8 cellular contexts compared by ENCODE assay signal in genomic region chr19:19930417-19930816, GRCh38. TPM values are rescaled to one million over a fixed set of nuclear protein-coding genes. Genes with fewer than 3 reads are reported as not detected.
DNase-seq lines count a peak whose midpoint lies in the region; ATAC-seq and TF ChIP-seq lines count a peak whose summit lies in the region.
"Not testable (repeated sequence)": the region's sequence is repeated elsewhere in the genome, so short reads cannot be mapped to it uniquely, and the experiment has no call there.

No MANE protein-coding gene starts in this region.

- H3K79me2 ChIP-seq in Loucy (ENCODE audit: insufficient read depth, low read length) = not testable (repeated sequence)

- not testable (repeated sequence) for H3K4me2 ChIP-seq in Loucy (ENCODE audit: low read depth, low read length, poor library complexity, severe bottlenecking)

- not testable (repeated sequence) for H3K27ac ChIP-seq in CD8-positive, alpha-beta memory T cell (ENCODE audit: low read depth, low read length); substantia nigra (ENCODE audit: low read depth, low read length, poor library complexity, severe bottlenecking)

- peaks cover 22% of the 10 kb centered on the region for H3K9me3 ChIP-seq in CD8-positive, alpha-beta memory T cell (ENCODE audit: low read length)
- H3K9me3 ChIP-seq in Loucy (ENCODE audit: insufficient read depth, low read depth, low read length) = peaks cover 41% of the 10 kb centered on the region

- not testable (repeated sequence) for H3F3A ChIP-seq in Loucy (ENCODE audit: low read depth)

- not testable (repeated sequence) for H3K9me2 ChIP-seq in Loucy (replicated peaks; ENCODE audit: low read depth, low read length)

- POLR2A ChIA-PET in CD8-positive, alpha-beta memory T cell (lab: Charles Lee) = not testable (repeated sequence)

- H2AFZ ChIP-seq in Loucy (ENCODE audit: low read length) = not testable (repeated sequence)

- H3K4me3 ChIP-seq in CD8-positive, alpha-beta memory T cell (ENCODE audit: low read length); Loucy (ENCODE audit: low read length, poor library complexity, severe bottlenecking): not testable (repeated sequence)

- not testable (repeated sequence) for H3K9ac ChIP-seq in Loucy (ENCODE audit: low read depth, low read length, poor library complexity, severe bottlenecking)

- not testable (repeated sequence) for H3K4me1 Mint-ChIP-seq in CD8-positive, alpha-beta memory T cell; activated T-cell treated with anti-CD3 and anti-CD28 coated beads, Interleukin-2, amount 50 U/mL, for 72 hours (ENCODE audit: low read depth); chondrocyte (ENCODE audit: low read depth)

- DNase-seq in CD8-positive, alpha-beta memory T cell = peak in 4 of 5 donors; percentile 5 to 59 (median 10)
- DNase-seq in T follicular helper cell (ENCODE audit: low read depth) (peak; percentile 26), left ventricle myocardium superior (peak; percentile 74), nucleus accumbens (lab: John Stamatoyannopoulos, UW) (peak in 42 of 56 donors; percentile 0 to 70 (median 16)), substantia nigra (lab: John Stamatoyannopoulos, UW) (peak in 36 of 49 donors; percentile 0 to 70 (median 28))
- peak; percentile 29 for DNase-seq in activated T-cell treated with anti-CD3 and anti-CD28 coated beads, Interleukin-2, amount 50 U/mL, for 72 hours
- not testable (repeated sequence) for DNase-seq in chondrocyte (ENCODE audit: low spot score)

- peaks cover 27 to 45% (median 35%) of the 10 kb centered on the region in 5 donors for H3K9me3 Mint-ChIP-seq in CD8-positive, alpha-beta memory T cell
- H3K9me3 Mint-ChIP-seq in activated T-cell treated with anti-CD3 and anti-CD28 coated beads, Interleukin-2, amount 50 U/mL, for 72 hours = peaks cover 12 to 13% of the 10 kb centered on the region in 2 donors
- peaks cover 47% of the 10 kb centered on the region for H3K9me3 Mint-ChIP-seq in chondrocyte (ENCODE audit: low read depth)

- not testable (repeated sequence) for H4K20me1 ChIP-seq in Loucy (ENCODE audit: insufficient read depth, low read length, poor library complexity, severe bottlenecking)

- TF ChIP-seq CTCF in Loucy (conservative IDR thresholded peaks at IDR 0.05; ENCODE audit: low read length) (peak; percentile 46), chondrocyte (IDR thresholded peaks at IDR 0.05) (peak; percentile 38)

- not testable (repeated sequence) for H3K4me1 ChIP-seq in CD8-positive, alpha-beta memory T cell (ENCODE audit: insufficient read depth, low read length); Loucy (ENCODE audit: insufficient read depth, low read length, poor library complexity, severe bottlenecking)

- not testable (repeated sequence) for H3K4me3 Mint-ChIP-seq in CD8-positive, alpha-beta memory T cell; activated T-cell treated with anti-CD3 and anti-CD28 coated beads, Interleukin-2, amount 50 U/mL, for 72 hours; chondrocyte (ENCODE audit: unreplicated experiment)

- H3K36me3 Mint-ChIP-seq in CD8-positive, alpha-beta memory T cell = peaks cover 21 to 49% (median 38%) of the 10 kb centered on the region in 3 donors
- peaks cover 26 to 68% of the 10 kb centered on the region in 2 donors for H3K36me3 Mint-ChIP-seq in activated T-cell treated with anti-CD3 and anti-CD28 coated beads, Interleukin-2, amount 50 U/mL, for 72 hours (ENCODE audit: insufficient read depth in 2 of 2)
- H3K36me3 Mint-ChIP-seq in chondrocyte (ENCODE audit: low read depth) = peaks cover 67% of the 10 kb centered on the region

- not testable (repeated sequence) for ATAC-seq in activated T-cell treated with anti-CD3 and anti-CD28 coated beads, Interleukin-2, amount 50 U/mL, for 72 hours (replicated peaks in 1 of 2); left ventricle myocardium superior

- CTCF ChIA-PET in CD8-positive, alpha-beta memory T cell (lab: Charles Lee) = interaction anchor here (1.2 kb wide), 1 partner anchor 398 kb away, joined by 3 read pairs; no protein-coding TSS in a partner anchor

- not testable (repeated sequence) for H3K27me3 ChIP-seq in CD8-positive, alpha-beta memory T cell (ENCODE audit: insufficient read depth, low read length, poor library complexity, severe bottlenecking)
- peaks cover 11% of the 10 kb centered on the region for H3K27me3 ChIP-seq in Loucy (ENCODE audit: insufficient read depth, low read length, poor library complexity, severe bottlenecking)

- not testable (repeated sequence) for H3K36me3 ChIP-seq in CD8-positive, alpha-beta memory T cell (ENCODE audit: insufficient read depth, low read length)
- peaks cover 87% of the 10 kb centered on the region for H3K36me3 ChIP-seq in Loucy (ENCODE audit: insufficient read depth, low read length)

- intact Hi-C loops in left ventricle myocardium superior (cut with micrococcal nuclease) = not testable (repeated sequence)

- not testable (repeated sequence) for H3K27ac Mint-ChIP-seq in CD8-positive, alpha-beta memory T cell; activated T-cell treated with anti-CD3 and anti-CD28 coated beads, Interleukin-2, amount 50 U/mL, for 72 hours; chondrocyte (ENCODE audit: unreplicated experiment)

- not testable (repeated sequence) for H3K27me3 Mint-ChIP-seq in CD8-positive, alpha-beta memory T cell; activated T-cell treated with anti-CD3 and anti-CD28 coated beads, Interleukin-2, amount 50 U/mL, for 72 hours (ENCODE audit: low read depth); chondrocyte (ENCODE audit: low read depth)

RNA-seq across cellular contexts. Expression of gene ZNF93, which starts 29.7 kb away (rescaled TPM):
- total RNA-seq in CD8-positive, alpha-beta memory T cell = 1 to 10 TPM; 8.6 to 9.1 TPM
- polyA plus RNA-seq in CD8-positive, alpha-beta memory T cell = 7.9 TPM
- total RNA-seq in activated T-cell treated with anti-CD3 and anti-CD28 coated beads, Interleukin-2, amount 50 U/mL, for 72 hours = 10 to 100 TPM; 18.8 to 23.5 TPM
- total RNA-seq in chondrocyte (6.1 to 10.0 TPM (median 7.2 TPM) in 3 replicates), left ventricle myocardium superior (2.0 TPM)
